ENCODE assay signal across 10 cellular contexts in the genomic region with DNA sequence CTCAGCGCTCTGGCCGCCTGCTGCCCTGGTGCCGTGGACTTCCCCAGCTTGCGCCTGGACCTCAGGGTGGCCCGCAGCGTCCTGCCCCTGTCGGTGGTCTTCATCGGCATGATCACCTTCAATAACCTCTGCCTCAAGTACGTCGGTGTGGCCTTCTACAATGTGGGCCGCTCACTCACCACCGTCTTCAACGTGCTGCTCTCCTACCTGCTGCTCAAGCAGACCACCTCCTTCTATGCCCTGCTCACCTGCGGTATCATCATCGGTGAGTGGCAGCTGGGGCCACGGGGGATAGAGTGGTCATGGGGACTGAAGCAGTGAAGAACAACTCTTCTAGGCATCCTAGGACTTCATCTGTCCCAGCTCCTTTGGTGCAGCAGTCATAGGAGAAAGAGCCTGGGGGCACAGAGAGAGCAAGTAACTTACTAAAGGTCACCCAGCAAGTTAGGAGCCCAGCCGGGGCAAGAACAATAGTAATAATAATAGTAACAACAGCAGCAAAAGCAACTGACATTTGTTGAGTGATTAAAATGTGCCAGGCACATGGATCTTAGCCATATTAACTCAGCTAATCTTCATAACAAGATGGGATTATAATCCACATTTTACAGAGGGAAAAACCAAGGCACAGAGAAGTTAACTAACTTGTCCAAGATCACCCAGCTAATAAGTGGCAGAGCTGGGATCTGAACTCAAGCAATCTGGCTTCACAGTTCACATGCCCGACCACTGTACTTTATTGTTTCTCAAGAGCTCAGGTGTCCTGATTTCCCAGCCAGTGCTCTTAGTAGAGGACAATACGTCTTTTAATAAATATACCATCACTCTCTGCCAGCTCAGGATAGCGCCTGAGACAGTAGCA. TPM values are rescaled to one million over a fixed set of nuclear protein-coding genes. Genes with fewer than 3 reads are reported as not detected.
DNase-seq lines count a peak whose midpoint lies in the region; ATAC-seq and TF ChIP-seq lines count a peak whose summit lies in the region.
"Had no signal": no experiment of that assay in that cellular context is flagged by ENCODE, and none has a peak within 500 bp of the region (broad histone marks: within the 10 kb centered on the region; RNA-seq: fewer than 3 reads in every experiment).

No MANE protein-coding gene starts in this region.

- H3K4me3 Mint-ChIP-seq in CD8-positive, alpha-beta memory T cell: peak overlapping the region; percentile 87 to 99 (median 92)

- intact Hi-C loops in OCI-LY7 (cut with micrococcal nuclease; ENCODE audit: unreplicated experiment): no loop called here

- no peaks in the 10 kb centered on the region for H3K9me3 ChIP-seq in CD8-positive, alpha-beta memory T cell (ENCODE audit: low read length)
- no peaks in the 10 kb centered on the region for H3K9me3 ChIP-seq in OCI-LY7 (ENCODE audit: low read length)
- H3K9me3 ChIP-seq in endocrine pancreas (ENCODE audit: control insufficient read depth, low read length): no peaks in the 10 kb centered on the region
- no peaks in the 10 kb centered on the region for H3K9me3 ChIP-seq in neuron (ENCODE audit: low read length)

- ATAC-seq in HG02852 (IDR thresholded peaks at IDR 0.05; ENCODE audit: unreplicated experiment) (no peak), HG02678 (IDR thresholded peaks at IDR 0.05; ENCODE audit: unreplicated experiment) (no peak)

- DNase-seq in CD8-positive, alpha-beta memory T cell: no peak
- DNase-seq in OCI-LY7 (ENCODE audit: low spot score): no peak
- DNase-seq in T1000 (lab: John Stamatoyannopoulos, UW): no peak
- DNase-seq in 8988T: no peak
- DNase-seq: NCI-H1436 treated with DMSO at 0.1 percent for 48 hours; stimulated activated CD4-positive, alpha-beta T cell treated with anti-CD3 and anti-CD28 coated beads, Interleukin-4, amount 100 ng/mL, for 1 hour had no signal

- peak overlapping the region; percentile 83 for H3K4me3 ChIP-seq in CD8-positive, alpha-beta memory T cell (ENCODE audit: low read length)
- H3K4me3 ChIP-seq in OCI-LY7 (ENCODE audit: low read depth, low read length, poor library complexity, severe bottlenecking) (peak overlapping the region; percentile 79), endocrine pancreas (ENCODE audit: control insufficient read depth, insufficient read depth, low read length) (peak overlapping the region; percentile 14), neuron (ENCODE audit: low read length) (peak overlapping the region; percentile 55)

- no peaks in the 10 kb centered on the region for H3K9me3 Mint-ChIP-seq in CD8-positive, alpha-beta memory T cell

- no peaks in the 10 kb centered on the region for H4K20me1 ChIP-seq in OCI-LY7 (ENCODE audit: insufficient read depth, low read length)

- H3K36me3 ChIP-seq in CD8-positive, alpha-beta memory T cell (ENCODE audit: insufficient read depth, low read length): no peaks in the 10 kb centered on the region
- H3K36me3 ChIP-seq in OCI-LY7 (ENCODE audit: insufficient read depth, low read length): no peaks in the 10 kb centered on the region
- no peaks in the 10 kb centered on the region for H3K36me3 ChIP-seq in endocrine pancreas (ENCODE audit: control insufficient read depth, insufficient read depth, low read length)
- H3K36me3 ChIP-seq in neuron (ENCODE audit: insufficient read depth, low read length): peaks cover 20% of the 10 kb centered on the region

- H3K9me2 ChIP-seq in OCI-LY7 (ENCODE audit: insufficient read depth, low read length): no peaks in the 10 kb centered on the region

- BruUV-seq in OCI-LY7 (replicated peaks; lab: Mats Ljungman, UMichigan): TSS peak; percentile 70

- peak overlapping the region; percentile 32 to 92 (median 84) for H3K27ac Mint-ChIP-seq in CD8-positive, alpha-beta memory T cell

- CTCF ChIA-PET in CD8-positive, alpha-beta memory T cell (lab: Charles Lee): interaction anchor here (1.3 to 2.0 kb wide), 3 partner anchors 10 to 38 kb away, joined by 3 to 10 read pairs (median 5); no protein-coding TSS in a partner anchor
- CTCF ChIA-PET in OCI-LY7 (lab: Charles Lee; ENCODE audit: unreplicated experiment): no interaction called here

- peaks cover 34 to 58% (median 44%) of the 10 kb centered on the region in 3 donors for H3K4me1 Mint-ChIP-seq in CD8-positive, alpha-beta memory T cell

- peak overlapping the region; percentile 74 for H3K9ac ChIP-seq in endocrine pancreas (ENCODE audit: control insufficient read depth, insufficient read depth, low read length)

- peaks cover 0 to 56% (median 4%) of the 10 kb centered on the region in 3 donors for H3K36me3 Mint-ChIP-seq in CD8-positive, alpha-beta memory T cell

- no peaks in the 10 kb centered on the region for H3K79me2 ChIP-seq in OCI-LY7 (ENCODE audit: insufficient read depth, low read depth, low read length)

- H3K27me3 ChIP-seq in CD8-positive, alpha-beta memory T cell (ENCODE audit: insufficient read depth, low read length, poor library complexity, severe bottlenecking): no peaks in the 10 kb centered on the region
- no peaks in the 10 kb centered on the region for H3K27me3 ChIP-seq in endocrine pancreas (ENCODE audit: control insufficient read depth, insufficient read depth, low read length)
- H3K27me3 ChIP-seq in neuron (ENCODE audit: insufficient read depth, low read length): peaks cover 22% of the 10 kb centered on the region

- peaks cover 37% of the 10 kb centered on the region for H3K4me1 ChIP-seq in CD8-positive, alpha-beta memory T cell (ENCODE audit: insufficient read depth, low read length)
- H3K4me1 ChIP-seq in OCI-LY7 (ENCODE audit: insufficient read depth, low read length, poor library complexity, severe bottlenecking) (peaks cover 27% of the 10 kb centered on the region), endocrine pancreas (ENCODE audit: control insufficient read depth, insufficient read depth, low read length) (no peaks in the 10 kb centered on the region), neuron (ENCODE audit: insufficient read depth, low read length) (peaks cover 29% of the 10 kb centered on the region)

- TF ChIP-seq CTCF in OCI-LY7 (conservative IDR thresholded peaks at IDR 0.05; ENCODE audit: low read length): no peak

- peak overlapping the region; percentile 74 for H3K27ac ChIP-seq in CD8-positive, alpha-beta memory T cell (ENCODE audit: low read depth, low read length)
- no peak overlapping the region for H3K27ac ChIP-seq in OCI-LY7 (ENCODE audit: low read depth, low read length, poor library complexity, severe bottlenecking)

- H2AFZ ChIP-seq in OCI-LY7 (ENCODE audit: low read length) (no peak overlapping the region), neuron (ENCODE audit: low read depth, low read length) (no peak overlapping the region)

- H3K4me2 ChIP-seq in OCI-LY7 (ENCODE audit: low read length): peak overlapping the region; percentile 99

- POLR2A ChIA-PET in CD8-positive, alpha-beta memory T cell (lab: Charles Lee): interaction anchor here (3.2 kb wide), 1 partner anchor 40 kb away, joined by 15 read pairs; the partner anchor contains the start of gene CRY2
- POLR2A ChIA-PET in OCI-LY7 (lab: Charles Lee): interaction anchor here (1.0 to 2.0 kb wide), 5 partner anchors 8 to 40 kb away, joined by 3 to 4 read pairs (median 3); no protein-coding TSS in a partner anchor

- H3K27me3 Mint-ChIP-seq in CD8-positive, alpha-beta memory T cell: no peaks in the 10 kb centered on the region

RNA-seq across cellular contexts. Expression of gene SLC35C1, which starts 1.4 kb away (rescaled TPM):
- total RNA-seq in CD8-positive, alpha-beta memory T cell: 10 to 100 TPM; 17.7 to 18.1 TPM
- 22.4 TPM for polyA plus RNA-seq in CD8-positive, alpha-beta memory T cell
- total RNA-seq in OCI-LY7 (2014; rRNA removed; shearing (Covaris generic)): 2.1 and 3.3 TPM in 2 replicates
- total RNA-seq in OCI-LY7 (2022): 7.9 and 9.2 TPM in 2 replicates

RNA-seq across cellular contexts. Expression of gene CRY2, which starts 41.0 kb away (rescaled TPM):
- 10 to 100 TPM; 16.6 to 17.8 TPM for total RNA-seq in CD8-positive, alpha-beta memory T cell
- 27.1 TPM for polyA plus RNA-seq in CD8-positive, alpha-beta memory T cell
- total RNA-seq in OCI-LY7 (2014; rRNA removed; shearing (Covaris generic)): 19.2 and 24.5 TPM in 2 replicates
- total RNA-seq in OCI-LY7 (2022): 24.6 and 27.2 TPM in 2 replicates

Comparison
In these comparisons a context has a peak if more than half of its experiments do, and no peak if none do; other contexts are left out.
1. H3K4me3 ChIP-seq: peak in every context shown above with its lines; median percentile 83 in CD8-positive, alpha-beta memory T cell; 79 in OCI-LY7; 55 in neuron; 14 in endocrine pancreas.